In the genomic region with DNA sequence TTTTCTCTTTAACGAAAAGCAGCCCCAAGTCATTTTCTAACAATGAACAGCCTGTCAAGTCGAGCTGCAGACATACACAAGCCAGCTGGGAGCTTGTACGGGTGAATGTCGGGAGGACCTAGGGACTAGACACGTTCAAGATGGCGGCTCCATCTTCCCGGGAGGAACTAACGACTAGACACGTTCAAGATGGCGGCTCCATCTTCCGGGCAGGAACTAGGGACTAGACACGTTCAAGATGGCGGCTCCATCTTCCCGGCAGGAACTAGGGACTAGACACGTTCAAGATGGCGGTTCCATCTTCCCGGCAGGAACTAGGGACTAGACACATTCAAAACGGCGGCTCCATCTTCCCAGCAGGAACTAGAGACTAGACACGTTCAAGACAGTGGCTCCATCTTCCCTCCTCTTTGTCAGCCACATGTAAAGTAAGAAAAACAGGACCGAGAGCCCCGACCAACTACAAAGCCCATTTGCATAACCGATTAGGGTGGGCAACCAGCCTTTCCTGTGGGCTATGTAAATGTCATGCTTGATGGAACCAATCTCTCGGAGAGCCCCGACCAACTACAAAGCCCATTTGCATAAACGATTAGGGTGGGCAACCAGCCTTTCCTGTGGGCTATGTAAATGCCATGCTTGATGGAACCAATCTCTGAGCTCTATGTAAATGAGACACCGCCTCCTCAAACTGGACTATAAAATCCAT, we compare ENCODE assay signal across 8 cellular contexts.
DNase-seq lines count a peak whose midpoint lies in the region; ATAC-seq and TF ChIP-seq lines count a peak whose summit lies in the region.

No MANE protein-coding gene starts in this region.

- H3K4me2 ChIP-seq in hepatocyte, result no peak overlapping the region

- no peaks in the 10 kb centered on the region for H3K27me3 ChIP-seq in neutrophil
- H3K27me3 ChIP-seq in hepatocyte, result no peaks in the 10 kb centered on the region
- no peaks in the 10 kb centered on the region for H3K27me3 ChIP-seq in HAP-1 (ENCODE audit: low read depth)

- H3K79me2 ChIP-seq in hepatocyte, result peaks cover 7% of the 10 kb centered on the region

- H4K20me1 ChIP-seq in hepatocyte (ENCODE audit: insufficient read depth, poor library complexity, severe bottlenecking), result no peaks in the 10 kb centered on the region

- DNase-seq in T-cell (peak in 28 of 34 experiments; percentile 1 to 59 (median 29)), epidermal melanocyte (ENCODE audit: insufficient read length, low spot score) (peak; percentile 60), glomerular visceral epithelial cell (ENCODE audit: extremely low spot score) (no peak), hepatocyte (ENCODE audit: low spot score) (no peak), HAP-1 (ENCODE audit: low spot score in 2 of 2) (no peak)

- ATAC-seq in GM18511 (IDR thresholded peaks at IDR 0.05; ENCODE audit: unreplicated experiment), result peak; percentile 58
- ATAC-seq in T-cell (replicated peaks in 1 of 4), result peak in 2 of 4 experiments; percentile 62 to 63
- no peak for ATAC-seq in HG02885 (IDR thresholded peaks at IDR 0.05; ENCODE audit: poor library complexity, unreplicated experiment)

- peak overlapping the region; percentile 66 to 79 for H3K27ac Mint-ChIP-seq in T-cell

- POLR2A ChIA-PET in T-cell (lab: Charles Lee), result no interaction called here

- H3K4me1 ChIP-seq in neutrophil (ENCODE audit: control insufficient read depth in 1 of 2, insufficient read depth in 1 of 2, low read depth in 1 of 2, low read length in 1 of 2) (peaks cover 35 to 45% of the 10 kb centered on the region in 2 experiments), hepatocyte (ENCODE audit: insufficient read depth) (peaks cover 4% of the 10 kb centered on the region), HAP-1 (no peaks in the 10 kb centered on the region)

- in situ Hi-C loops in HAP-1 (cut with MboI; ENCODE audit: low sequenced_read_pairs), result no loop called here

- H3K4me1 Mint-ChIP-seq in T-cell, result peaks cover 2 to 5% (median 3%) of the 10 kb centered on the region in 3 donors

- H3K9me3 ChIP-seq in neutrophil, result no peaks in the 10 kb centered on the region
- no peaks in the 10 kb centered on the region for H3K9me3 ChIP-seq in hepatocyte (ENCODE audit: low read depth)
- H3K9me3 ChIP-seq in HAP-1, result no peaks in the 10 kb centered on the region

- TF ChIP-seq CTCF in neutrophil (IDR thresholded peaks at IDR 0.05), result no peak
- TF ChIP-seq CTCF in hepatocyte (IDR thresholded peaks at IDR 0.05; ENCODE audit: poor library complexity), result no peak

- 97% methylated on average over 25 of the region's 27 CpGs for WGBS in hepatocyte (ENCODE audit: low lambda C conversion rate, missing lambda C conversion rate)

- H3K4me3 Mint-ChIP-seq in T-cell, result peak overlapping the region; percentile 80 to 89 (median 82)

- peaks cover 46% of the 10 kb centered on the region for H3K36me3 Mint-ChIP-seq in T-cell

- H3K36me3 ChIP-seq in neutrophil, result no peaks in the 10 kb centered on the region
- H3K36me3 ChIP-seq in hepatocyte (replicated peaks; ENCODE audit: insufficient read depth, low read depth), result no peaks in the 10 kb centered on the region
- no peaks in the 10 kb centered on the region for H3K36me3 ChIP-seq in HAP-1 (replicated peaks)

- CTCF ChIA-PET in T-cell (lab: Charles Lee), result no interaction called here

- H3K9me2 ChIP-seq in hepatocyte (replicated peaks; ENCODE audit: insufficient read depth), result no peaks in the 10 kb centered on the region

- peaks cover 3 to 7% (median 7%) of the 10 kb centered on the region in 3 donors for H3K9me3 Mint-ChIP-seq in T-cell

- H2AFZ ChIP-seq in hepatocyte, result no peak overlapping the region

- H3K4me3 ChIP-seq in neutrophil (ENCODE audit: low read depth in 1 of 2, low read length in 1 of 2) (peak overlapping the region in 1 of 2 experiments; percentile 41), hepatocyte (no peak overlapping the region), HAP-1 (no peak overlapping the region)

- H3K27me3 Mint-ChIP-seq in T-cell, result no peaks in the 10 kb centered on the region

- H3K27ac ChIP-seq in neutrophil (peak overlapping the region; percentile 46), hepatocyte (no peak overlapping the region)

Comparison
In these comparisons a context has a peak if more than half of its experiments do, and no peak if none do; other contexts are left out.
1. DNase-seq: peak in T-cell (28 of 34) and epidermal melanocyte (single experiment); none in glomerular visceral epithelial cell (single experiment), hepatocyte (single experiment) and HAP-1 (0 of 2).